Comparison of ENCODE assay signal across 8 cellular contexts in the genomic region with DNA sequence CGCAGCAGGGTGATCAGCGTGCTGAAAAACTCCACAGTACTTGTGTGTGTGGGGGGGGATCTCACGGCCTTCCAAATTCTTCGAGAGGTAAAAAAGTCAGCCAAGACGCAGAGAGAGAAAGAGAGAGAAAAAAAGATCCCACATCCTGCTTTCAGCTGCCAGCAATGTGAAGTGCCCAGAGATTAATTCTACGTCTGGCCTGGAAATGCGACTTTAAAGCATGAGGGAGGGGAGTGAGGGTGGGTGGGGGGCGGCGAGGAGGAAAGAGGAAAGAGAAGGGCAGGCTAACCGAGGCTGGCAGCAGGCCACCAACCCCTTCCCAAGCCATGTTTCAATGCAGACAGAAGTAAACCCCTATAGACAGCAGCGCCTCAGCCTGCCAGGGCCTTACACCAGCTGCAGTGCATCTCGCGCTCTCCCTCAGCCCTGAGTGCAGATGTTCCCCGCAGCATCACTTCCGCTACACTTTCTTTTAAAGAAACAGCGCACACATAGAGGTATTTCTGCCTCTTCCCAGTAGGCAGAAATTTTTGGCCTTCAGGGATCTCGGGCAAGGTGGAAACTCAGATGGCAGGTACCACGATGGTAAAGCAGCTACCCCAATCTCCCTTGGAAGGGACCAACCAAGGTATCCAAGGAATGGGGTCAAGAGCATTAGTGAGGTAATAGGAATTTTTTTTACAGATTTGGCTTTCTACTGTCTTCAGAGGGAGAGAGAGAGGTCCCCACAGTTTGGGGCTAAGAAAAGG.
DNase-seq lines count a peak whose midpoint lies in the region; ATAC-seq and TF ChIP-seq lines count a peak whose summit lies in the region.

No MANE protein-coding gene starts in this region.

- CTCF ChIA-PET in T-cell (lab: Charles Lee) = no interaction called here

- WGBS in adrenal gland, 4 donors = 28 to 36% (median 32%) methylated on average over 18 of the region's 18 CpGs
- 42% methylated on average over 17 of the region's 18 CpGs for WGBS in hepatocyte (ENCODE audit: low lambda C conversion rate, missing lambda C conversion rate)

- H3K27ac Mint-ChIP-seq in T-cell = peak overlapping the region; percentile 93 to 97

- no peaks in the 10 kb centered on the region for H3K9me2 ChIP-seq in hepatocyte (replicated peaks; ENCODE audit: insufficient read depth)

- no peaks in the 10 kb centered on the region for H3K27me3 Mint-ChIP-seq in T-cell

- H3K36me3 Mint-ChIP-seq in T-cell = peaks cover 5% of the 10 kb centered on the region

- H3K27ac ChIP-seq in adrenal gland (peak overlapping the region; percentile 52 to 96 (median 94)), hepatocyte (peak overlapping the region; percentile 96)

- H3K4me1 Mint-ChIP-seq in T-cell = peaks cover 53 to 61% (median 60%) of the 10 kb centered on the region in 3 donors

- H3K4me3 Mint-ChIP-seq in T-cell = peak overlapping the region; percentile 50 to 72 (median 68)

- DNase-seq in T-cell = peak; percentile 48 to 82 (median 68)
- DNase-seq in adrenal gland = peak; percentile 47 to 85 (median 59)
- peak; percentile 74 for DNase-seq in hepatocyte (ENCODE audit: low spot score)
- peak; percentile 44 to 54 for DNase-seq in stimulated activated CD4-positive, alpha-beta T cell treated with anti-CD3 and anti-CD28 coated beads, Interleukin-15, amount 100 ng/mL, for 48 hours (ENCODE audit: low read depth in 2 of 2)
- no peak for DNase-seq in SIG-M5 treated with dmso at 0.1 percent for 504 hours (lab: John Stamatoyannopoulos, UW; ENCODE audit: unreplicated experiment)
- DNase-seq in NCI-H345 treated with DMSO at 0.1 percent for 48 hours (lab: John Stamatoyannopoulos, UW; ENCODE audit: unreplicated experiment) = no peak

- H4K20me1 ChIP-seq in hepatocyte (ENCODE audit: insufficient read depth, poor library complexity, severe bottlenecking) = no peaks in the 10 kb centered on the region

- peak overlapping the region; percentile 57 for H3K4me2 ChIP-seq in hepatocyte

- H3K4me3 ChIP-seq in adrenal gland (peak overlapping the region in 1 of 4 donors; percentile 14), hepatocyte (no peak overlapping the region)

- H3K36me3 ChIP-seq in adrenal gland (replicated peaks in 1 of 2) (no peaks in the 10 kb centered on the region), hepatocyte (replicated peaks; ENCODE audit: insufficient read depth, low read depth) (no peaks in the 10 kb centered on the region)

- H3K9me3 Mint-ChIP-seq in T-cell = no peaks in the 10 kb centered on the region

- peak; percentile 85 for TF ChIP-seq POLR2A in GM18505 (IDR thresholded peaks at IDR 0.05; ENCODE audit: borderline replicate concordance, extremely low read depth, insufficient read depth, insufficient read length)
- TF ChIP-seq POLR2A in adrenal gland (IDR thresholded peaks at IDR 0.05) = peak in 1 of 2 donors; percentile 35

- intact Hi-C loops in adrenal gland (cut with DNase I) = no loop called here

- POLR2A ChIA-PET in T-cell (lab: Charles Lee) = interaction anchor here in 1 of 2 donors (0.6 kb wide), 1 partner anchor 184 kb away, joined by 3 read pairs; no protein-coding TSS in a partner anchor

- ATAC-seq in GM18505 (IDR thresholded peaks at IDR 0.05; ENCODE audit: unreplicated experiment) = peak; percentile 69
- peak; percentile 87 for ATAC-seq in HG02884 (IDR thresholded peaks at IDR 0.05; ENCODE audit: unreplicated experiment)
- ATAC-seq in T-cell (replicated peaks in 1 of 4) = peak; percentile 97 to 98 (median 98)

- H2AFZ ChIP-seq in hepatocyte = no peak overlapping the region

- TF ChIP-seq CTCF in adrenal gland (IDR thresholded peaks at IDR 0.05) = no peak
- no peak for TF ChIP-seq CTCF in hepatocyte (IDR thresholded peaks at IDR 0.05; ENCODE audit: poor library complexity)

- H3K9me3 ChIP-seq in adrenal gland (replicated peaks in 1 of 3) (no peaks in the 10 kb centered on the region), hepatocyte (ENCODE audit: low read depth) (no peaks in the 10 kb centered on the region)

- H3K79me2 ChIP-seq in hepatocyte = peaks cover 19% of the 10 kb centered on the region

- H3K27me3 ChIP-seq in adrenal gland = no peaks in the 10 kb centered on the region
- no peaks in the 10 kb centered on the region for H3K27me3 ChIP-seq in hepatocyte

- peaks cover 37 to 52% of the 10 kb centered on the region in 2 donors for H3K4me1 ChIP-seq in adrenal gland (replicated peaks in 1 of 2)
- H3K4me1 ChIP-seq in hepatocyte (ENCODE audit: insufficient read depth) = peaks cover 35% of the 10 kb centered on the region

Comparison
In these comparisons a context has a peak if more than half of its experiments do, and no peak if none do; other contexts are left out.
1. DNase-seq: peak in T-cell (34 of 34), adrenal gland (7 of 7), hepatocyte (single experiment) and stimulated activated CD4-positive, alpha-beta T cell treated with anti-CD3 and anti-CD28 coated beads, Interleukin-15, amount 100 ng/mL, for 48 hours (2 of 2); none in SIG-M5 treated with dmso at 0.1 percent for 504 hours (single experiment) and NCI-H345 treated with DMSO at 0.1 percent for 48 hours (single experiment).
2. Peak in every context shown above with its lines, with median percentiles within 50 percentile points of each other: ATAC-seq.